In the genomic region with DNA sequence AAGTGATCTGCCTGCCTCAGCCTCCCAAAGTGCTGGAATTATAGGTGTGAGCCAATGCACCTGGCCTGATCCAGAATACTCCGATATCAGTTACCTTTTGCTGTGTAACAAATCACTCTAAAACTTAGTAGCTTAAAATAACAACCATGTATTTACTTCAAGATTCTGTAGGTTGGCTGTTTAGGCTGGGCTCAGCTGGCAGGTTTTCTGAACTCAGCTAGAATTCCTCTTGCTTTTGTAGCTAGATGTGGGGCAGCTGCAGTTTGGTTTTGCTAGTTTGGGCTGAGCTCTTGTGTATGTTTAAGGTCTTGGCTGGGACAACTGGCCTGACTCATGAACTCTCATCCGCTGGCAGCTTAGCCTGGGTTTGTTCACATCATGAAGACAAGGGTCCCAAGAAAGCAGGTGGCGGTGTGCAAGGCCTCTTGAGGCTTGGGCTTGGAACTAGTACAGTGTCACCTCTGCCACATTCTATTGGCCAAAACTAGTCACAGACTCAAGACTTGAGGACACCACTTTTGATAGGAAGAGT, we compare ENCODE assay signal across 24 cellular contexts.
"Had no signal": no experiment of that assay in that cellular context is flagged by ENCODE, and none has a peak within 500 bp of the region (broad histone marks: within the 10 kb centered on the region; RNA-seq: fewer than 3 reads in every experiment).

No MANE protein-coding gene starts in this region.

- H3K4me3 Mint-ChIP-seq: activated CD8-positive, alpha-beta memory T cell treated with anti-CD3 and anti-CD28 coated beads, Interleukin-2, amount 10 ng/mL, durations not matched to agents 7 days and 5 days; activated CD8-positive, alpha-beta T cell treated with anti-CD3 and anti-CD28 coated beads, Interleukin-2, amount 10 ng/mL, durations not matched to agents 7 days and 5 days; activated naive CD4-positive, alpha-beta T cell treated with anti-CD3 and anti-CD28 coated beads for 36 hours; activated naive CD8-positive, alpha-beta T cell; activated T-cell treated with anti-CD3 and anti-CD28 coated beads, Interleukin-2, amount 50 U/mL, for 4 hours; activated T-helper 17 cell treated with anti-CD3 and anti-CD28 coated beads, Interleukin-2, amount 50 U/mL, for 72 hours had no signal

- H3K27ac Mint-ChIP-seq: activated CD8-positive, alpha-beta memory T cell treated with anti-CD3 and anti-CD28 coated beads, Interleukin-2, amount 10 ng/mL, durations not matched to agents 7 days and 5 days; activated CD8-positive, alpha-beta T cell treated with anti-CD3 and anti-CD28 coated beads, Interleukin-2, amount 10 ng/mL, durations not matched to agents 7 days and 5 days; activated naive CD4-positive, alpha-beta T cell treated with anti-CD3 and anti-CD28 coated beads for 36 hours; activated naive CD8-positive, alpha-beta T cell; activated T-helper 17 cell treated with anti-CD3 and anti-CD28 coated beads, Interleukin-2, amount 50 U/mL, for 72 hours had no signal

- H3K4me1 Mint-ChIP-seq: activated CD8-positive, alpha-beta memory T cell treated with anti-CD3 and anti-CD28 coated beads, Interleukin-2, amount 10 ng/mL, durations not matched to agents 7 days and 5 days; activated T-helper 17 cell treated with anti-CD3 and anti-CD28 coated beads, Interleukin-2, amount 50 U/mL, for 72 hours had no signal

- H3K36me3 Mint-ChIP-seq: activated CD8-positive, alpha-beta memory T cell treated with anti-CD3 and anti-CD28 coated beads, Interleukin-2, amount 10 ng/mL, durations not matched to agents 7 days and 5 days; activated naive CD8-positive, alpha-beta T cell had no signal

- H3K4me3 ChIP-seq: SK-N-MC had no signal

- DNase-seq: activated CD4-positive, alpha-beta T cell treated with anti-CD3 and anti-CD28 coated beads for 48 hours; activated CD4-positive, alpha-beta T cell treated with anti-CD3 and anti-CD28 coated beads, Interleukin-2, amount 50 U/mL, for 4 hours; activated CD8-positive, alpha-beta memory T cell treated with anti-CD3 and anti-CD28 coated beads, Interleukin-2, amount 10 ng/mL, durations not matched to agents 7 days and 5 days; activated CD8-positive, alpha-beta T cell treated with anti-CD3 and anti-CD28 coated beads, Interleukin-2, amount 10 ng/mL, durations not matched to agents 7 days and 5 days; activated gamma-delta T cell; activated naive CD4-positive, alpha-beta T cell treated with anti-CD3 and anti-CD28 coated beads for 36 hours; activated T-cell treated with anti-CD3 and anti-CD28 coated beads, Interleukin-2, amount 50 U/mL, for 4 hours; amygdala; NCI-H1105 treated with DMSO at 0.1 percent for 48 hours; NCI-H1436 treated with DMSO at 0.1 percent for 48 hours; NCI-H187; NCI-H2081; NCI-H510A treated with DMSO at 0.1 percent for 48 hours; NCI-H69; NK-92 treated with Interleukin-12 subunit alpha and Interleukin-12 subunit beta, amount 100 ng/mL, for 24 hours; OCI-M1; RPMI8226; T-helper 1 cell had no signal

- H3K27ac ChIP-seq: SK-N-MC had no signal

- ATAC-seq: activated CD4-positive, CD25-positive, alpha-beta regulatory T cell treated with anti-CD3 and anti-CD28 coated beads, Interleukin-2, amount 50 U/mL, for 24 hours; activated CD8-positive, alpha-beta memory T cell treated with anti-CD3 and anti-CD28 coated beads, Interleukin-2, amount 10 ng/mL, durations not matched to agents 7 days and 5 days; activated CD8-positive, alpha-beta T cell treated with anti-CD3 and anti-CD28 coated beads, Interleukin-2, amount 10 ng/mL, durations not matched to agents 7 days and 5 days; activated T-cell treated with anti-CD3 and anti-CD28 coated beads, Interleukin-2, amount 50 U/mL, for 4 hours; activated T-helper 17 cell treated with anti-CD3 and anti-CD28 coated beads, Interleukin-2, amount 50 U/mL, for 72 hours; Panc1; Right ventricle myocardium inferior had no signal

- H3K27me3 Mint-ChIP-seq: activated naive CD8-positive, alpha-beta T cell; activated T-helper 17 cell treated with anti-CD3 and anti-CD28 coated beads, Interleukin-2, amount 50 U/mL, for 72 hours had no signal

- H3K9me3 Mint-ChIP-seq: activated naive CD4-positive, alpha-beta T cell treated with anti-CD3 and anti-CD28 coated beads for 36 hours; activated T-cell treated with anti-CD3 and anti-CD28 coated beads, Interleukin-2, amount 50 U/mL, for 4 hours; activated T-helper 17 cell treated with anti-CD3 and anti-CD28 coated beads, Interleukin-2, amount 50 U/mL, for 72 hours had no signal
